Comparison of ENCODE assay signal across 9 cellular contexts in genomic region chr15:74071645-74072044, GRCh38. TPM values are rescaled to one million over a fixed set of nuclear protein-coding genes. Genes with fewer than 3 reads are reported as not detected.
"Had no signal": no experiment of that assay in that cellular context is flagged by ENCODE, and none has a peak within 500 bp of the region (broad histone marks: within the 10 kb centered on the region; RNA-seq: fewer than 3 reads in every experiment).

No MANE protein-coding gene starts in this region.

RNA-seq across cellular contexts. Expression of gene GOLGA6A, which starts 10.7 kb away (rescaled TPM):
- total RNA-seq: LHCN-M2, MCF 10A, NCI-H460, PC-9, Right ventricle myocardium superior, RPMI7951, SJSA1 had no signal
- polyA plus RNA-seq: SK-N-SH had no signal

RNA-seq across cellular contexts. Expression of gene ISLR2, which starts 58.7 kb away (rescaled TPM):
- total RNA-seq: LHCN-M2, MCF 10A, NCI-H460, OCI-LY7, SJSA1 had no signal
